2 cellular contexts compared by ENCODE assay signal in the genomic region with DNA sequence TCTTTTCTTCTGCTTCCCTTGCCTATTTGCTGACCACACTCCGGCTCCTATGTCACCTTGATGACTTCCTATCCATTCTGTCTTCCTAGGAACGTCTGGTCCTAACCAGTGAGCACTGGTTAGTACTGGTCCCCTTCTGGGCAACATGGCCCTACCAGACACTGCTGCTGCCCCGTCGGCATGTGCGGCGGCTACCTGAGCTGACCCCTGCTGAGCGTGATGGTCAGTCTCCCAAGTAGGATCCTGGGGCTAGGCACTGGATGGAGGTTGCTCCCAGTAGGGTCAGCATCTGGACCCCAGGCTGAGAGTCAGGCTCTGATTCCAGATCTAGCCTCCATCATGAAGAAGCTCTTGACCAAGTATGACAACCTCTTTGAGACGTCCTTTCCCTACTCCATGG.
TF ChIP-seq lines count a peak whose summit lies in the region.

No MANE protein-coding gene starts in this region.

TF ChIP-seq in liver, 16 proteins besides CTCF, POLR2A, EP300 and RAD21 (continued from another document):
- no peak for TF ChIP-seq GABPA (IDR thresholded peaks at IDR 0.05 in 1 of 2, conservative IDR thresholded peaks at IDR 0.05 in 1 of 2)
- TF ChIP-seq HNF4A (conservative IDR thresholded peaks at IDR 0.05), result no peak
- no peak for TF ChIP-seq EGR1 (IDR thresholded peaks at IDR 0.05; ENCODE audit: low read depth in 2 of 2)
- TF ChIP-seq RXRA (IDR thresholded peaks at IDR 0.05), result no peak
- no peak for TF ChIP-seq FOXA1 (IDR thresholded peaks at IDR 0.05)
- TF ChIP-seq, protein P1, sequence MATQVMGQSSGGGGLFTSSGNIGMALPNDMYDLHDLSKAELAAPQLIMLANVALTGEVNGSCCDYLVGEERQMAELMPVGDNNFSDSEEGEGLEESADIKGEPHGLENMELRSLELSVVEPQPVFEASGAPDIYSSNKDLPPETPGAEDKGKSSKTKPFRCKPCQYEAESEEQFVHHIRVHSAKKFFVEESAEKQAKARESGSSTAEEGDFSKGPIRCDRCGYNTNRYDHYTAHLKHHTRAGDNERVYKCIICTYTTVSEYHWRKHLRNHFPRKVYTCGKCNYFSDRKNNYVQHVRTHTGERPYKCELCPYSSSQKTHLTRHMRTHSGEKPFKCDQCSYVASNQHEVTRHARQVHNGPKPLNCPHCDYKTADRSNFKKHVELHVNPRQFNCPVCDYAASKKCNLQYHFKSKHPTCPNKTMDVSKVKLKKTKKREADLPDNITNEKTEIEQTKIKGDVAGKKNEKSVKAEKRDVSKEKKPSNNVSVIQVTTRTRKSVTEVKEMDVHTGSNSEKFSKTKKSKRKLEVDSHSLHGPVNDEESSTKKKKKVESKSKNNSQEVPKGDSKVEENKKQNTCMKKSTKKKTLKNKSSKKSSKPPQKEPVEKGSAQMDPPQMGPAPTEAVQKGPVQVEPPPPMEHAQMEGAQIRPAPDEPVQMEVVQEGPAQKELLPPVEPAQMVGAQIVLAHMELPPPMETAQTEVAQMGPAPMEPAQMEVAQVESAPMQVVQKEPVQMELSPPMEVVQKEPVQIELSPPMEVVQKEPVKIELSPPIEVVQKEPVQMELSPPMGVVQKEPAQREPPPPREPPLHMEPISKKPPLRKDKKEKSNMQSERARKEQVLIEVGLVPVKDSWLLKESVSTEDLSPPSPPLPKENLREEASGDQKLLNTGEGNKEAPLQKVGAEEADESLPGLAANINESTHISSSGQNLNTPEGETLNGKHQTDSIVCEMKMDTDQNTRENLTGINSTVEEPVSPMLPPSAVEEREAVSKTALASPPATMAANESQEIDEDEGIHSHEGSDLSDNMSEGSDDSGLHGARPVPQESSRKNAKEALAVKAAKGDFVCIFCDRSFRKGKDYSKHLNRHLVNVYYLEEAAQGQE (IDR thresholded peaks at IDR 0.05), result no peak
- no peak for TF ChIP-seq HNF4G (IDR thresholded peaks at IDR 0.05)
- no peak for TF ChIP-seq MAX (IDR thresholded peaks at IDR 0.05)
- no peak for TF ChIP-seq TAF1 (conservative IDR thresholded peaks at IDR 0.05)
- TF ChIP-seq NR2F2 (IDR thresholded peaks at IDR 0.05), result no peak
- TF ChIP-seq ATF3 (IDR thresholded peaks at IDR 0.05), result no peak
- no peak for TF ChIP-seq FOXA2 (IDR thresholded peaks at IDR 0.05)
- TF ChIP-seq, protein P2, sequence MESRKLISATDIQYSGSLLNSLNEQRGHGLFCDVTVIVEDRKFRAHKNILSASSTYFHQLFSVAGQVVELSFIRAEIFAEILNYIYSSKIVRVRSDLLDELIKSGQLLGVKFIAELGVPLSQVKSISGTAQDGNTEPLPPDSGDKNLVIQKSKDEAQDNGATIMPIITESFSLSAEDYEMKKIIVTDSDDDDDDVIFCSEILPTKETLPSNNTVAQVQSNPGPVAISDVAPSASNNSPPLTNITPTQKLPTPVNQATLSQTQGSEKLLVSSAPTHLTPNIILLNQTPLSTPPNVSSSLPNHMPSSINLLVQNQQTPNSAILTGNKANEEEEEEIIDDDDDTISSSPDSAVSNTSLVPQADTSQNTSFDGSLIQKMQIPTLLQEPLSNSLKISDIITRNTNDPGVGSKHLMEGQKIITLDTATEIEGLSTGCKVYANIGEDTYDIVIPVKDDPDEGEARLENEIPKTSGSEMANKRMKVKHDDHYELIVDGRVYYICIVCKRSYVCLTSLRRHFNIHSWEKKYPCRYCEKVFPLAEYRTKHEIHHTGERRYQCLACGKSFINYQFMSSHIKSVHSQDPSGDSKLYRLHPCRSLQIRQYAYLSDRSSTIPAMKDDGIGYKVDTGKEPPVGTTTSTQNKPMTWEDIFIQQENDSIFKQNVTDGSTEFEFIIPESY (IDR thresholded peaks at IDR 0.05), result no peak

TF ChIP-seq in WTC11, 78 proteins besides CTCF, POLR2A, EP300 and RAD21:
- TF ChIP-seq PRDM15 (CRISPR knock-in tag; IDR thresholded peaks at IDR 0.05) (no peak), ZBTB21 (CRISPR knock-in tag; IDR thresholded peaks at IDR 0.05; ENCODE audit: borderline replicate concordance) (no peak), TCF7 (CRISPR knock-in tag; IDR thresholded peaks at IDR 0.05; ENCODE audit: low read depth) (no peak), NR3C1 (CRISPR knock-in tag; conservative IDR thresholded peaks at IDR 0.05; ENCODE audit: low read depth) (no peak), ZMAT4 (CRISPR knock-in tag; IDR thresholded peaks at IDR 0.05) (no peak), ZNF232 (CRISPR knock-in tag; IDR thresholded peaks at IDR 0.05) (no peak), PRRX2 (CRISPR knock-in tag; IDR thresholded peaks at IDR 0.05) (no peak), ATF3 (CRISPR knock-in tag; conservative IDR thresholded peaks at IDR 0.05) (no peak), SOX15 (CRISPR knock-in tag; IDR thresholded peaks at IDR 0.05) (no peak), ESRRA (CRISPR knock-in tag; IDR thresholded peaks at IDR 0.05; ENCODE audit: borderline replicate concordance) (no peak), MXD4 (CRISPR knock-in tag; IDR thresholded peaks at IDR 0.05; ENCODE audit: borderline replicate concordance) (no peak), E2F4 (CRISPR knock-in tag; IDR thresholded peaks at IDR 0.05; ENCODE audit: borderline replicate concordance, low read depth) (no peak), JUN (CRISPR knock-in tag; IDR thresholded peaks at IDR 0.05) (no peak)
- TF ChIP-seq, protein P3, sequence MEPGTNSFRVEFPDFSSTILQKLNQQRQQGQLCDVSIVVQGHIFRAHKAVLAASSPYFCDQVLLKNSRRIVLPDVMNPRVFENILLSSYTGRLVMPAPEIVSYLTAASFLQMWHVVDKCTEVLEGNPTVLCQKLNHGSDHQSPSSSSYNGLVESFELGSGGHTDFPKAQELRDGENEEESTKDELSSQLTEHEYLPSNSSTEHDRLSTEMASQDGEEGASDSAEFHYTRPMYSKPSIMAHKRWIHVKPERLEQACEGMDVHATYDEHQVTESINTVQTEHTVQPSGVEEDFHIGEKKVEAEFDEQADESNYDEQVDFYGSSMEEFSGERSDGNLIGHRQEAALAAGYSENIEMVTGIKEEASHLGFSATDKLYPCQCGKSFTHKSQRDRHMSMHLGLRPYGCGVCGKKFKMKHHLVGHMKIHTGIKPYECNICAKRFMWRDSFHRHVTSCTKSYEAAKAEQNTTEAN (CRISPR knock-in tag; IDR thresholded peaks at IDR 0.05), result no peak
- TF ChIP-seq, protein P4, sequence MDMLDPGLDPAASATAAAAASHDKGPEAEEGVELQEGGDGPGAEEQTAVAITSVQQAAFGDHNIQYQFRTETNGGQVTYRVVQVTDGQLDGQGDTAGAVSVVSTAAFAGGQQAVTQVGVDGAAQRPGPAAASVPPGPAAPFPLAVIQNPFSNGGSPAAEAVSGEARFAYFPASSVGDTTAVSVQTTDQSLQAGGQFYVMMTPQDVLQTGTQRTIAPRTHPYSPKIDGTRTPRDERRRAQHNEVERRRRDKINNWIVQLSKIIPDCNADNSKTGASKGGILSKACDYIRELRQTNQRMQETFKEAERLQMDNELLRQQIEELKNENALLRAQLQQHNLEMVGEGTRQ (CRISPR knock-in tag; IDR thresholded peaks at IDR 0.05), result no peak
